ENCODE assay signal across 1 cellular context in genomic region chr3:69051796-69052566, GRCh38.
A peak's percentile ranks its signal among the peaks of the same experiment; 100 is the strongest.
TF ChIP-seq lines count a peak whose summit lies in the region.

TMF1 (minus strand) TSS chr3:69052333; CDS start chr3:69052086, 247 bp downstream.

TF ChIP-seq in HEK293, 187 proteins besides CTCF, POLR2A, EP300 and RAD21 (continued from another document):
- no peak for TF ChIP-seq ZNF19 (tag by site-specific recombination; IDR thresholded peaks at IDR 0.05; ENCODE audit: low read depth)
- TF ChIP-seq PRDM1 (tag by site-specific recombination; IDR thresholded peaks at IDR 0.05) = 0 out of 2 replicates have a peak, but pooled peaks have one; percentile 15
- peak; percentile 9; the same call in 1 of the 2 replicates for TF ChIP-seq SP7 (tag by site-specific recombination; IDR thresholded peaks at IDR 0.05)
- TF ChIP-seq ZNF341 (tag by site-specific recombination; IDR thresholded peaks at IDR 0.05; ENCODE audit: low read depth) = peak; percentile 91
- TF ChIP-seq ZBTB17 (tag by site-specific recombination; IDR thresholded peaks at IDR 0.05) = peak; percentile 96
- peak; percentile 44 for TF ChIP-seq ZSCAN4 (tag by site-specific recombination; IDR thresholded peaks at IDR 0.05)
- no peak for TF ChIP-seq ZNF596 (tag by site-specific recombination; IDR thresholded peaks at IDR 0.05)
- peak; percentile 51 for TF ChIP-seq ZBTB26 (tag by site-specific recombination; optimal IDR thresholded peaks at IDR 0.05)
- TF ChIP-seq BCL6B (tag by site-specific recombination; IDR thresholded peaks at IDR 0.05) = peak; percentile 91
- no peak for TF ChIP-seq KLF7 (tag by site-specific recombination; IDR thresholded peaks at IDR 0.05; ENCODE audit: borderline replicate concordance)
- TF ChIP-seq ZNF629 (tag by site-specific recombination; IDR thresholded peaks at IDR 0.05) = peak; percentile 96
- TF ChIP-seq ZBTB6 (tag by site-specific recombination; IDR thresholded peaks at IDR 0.05) = no peak
- TF ChIP-seq SP2 (tag by site-specific recombination; IDR thresholded peaks at IDR 0.05) = peak; percentile 65
- peak; percentile 89 for TF ChIP-seq ZBTB21 (tag by site-specific recombination; IDR thresholded peaks at IDR 0.05)
- TF ChIP-seq ZNF366 (tag by site-specific recombination; conservative IDR thresholded peaks at IDR 0.05) = 0 out of 2 replicates have a peak, but pooled peaks have one; percentile 11
- peak; percentile 80 for TF ChIP-seq ZNF335 (tag by site-specific recombination; conservative IDR thresholded peaks at IDR 0.05)
- no peak for TF ChIP-seq ZNF704 (tag by site-specific recombination; IDR thresholded peaks at IDR 0.05)
- peak; percentile 37; the same call in 1 of the 2 replicates for TF ChIP-seq GLIS2 (tag by site-specific recombination; IDR thresholded peaks at IDR 0.05)
- no peak for TF ChIP-seq ZNF292 (tag by site-specific recombination; IDR thresholded peaks at IDR 0.05; ENCODE audit: borderline replicate concordance, low read depth)
- no peak for TF ChIP-seq INSM2 (tag by site-specific recombination; IDR thresholded peaks at IDR 0.05)
- 0 out of 2 replicates have a peak, but pooled peaks have one; percentile 23 for TF ChIP-seq ZNF76 (tag by site-specific recombination; IDR thresholded peaks at IDR 0.05; ENCODE audit: borderline replicate concordance, low read depth)
- peak; percentile 58 for TF ChIP-seq ZBTB11 (tag by site-specific recombination; conservative IDR thresholded peaks at IDR 0.05; ENCODE audit: low read depth)
- peak; percentile 95 for TF ChIP-seq ATF2 (tag by site-specific recombination; IDR thresholded peaks at IDR 0.05; ENCODE audit: low read depth)
- no peak for TF ChIP-seq ZNF768 (tag by site-specific recombination; IDR thresholded peaks at IDR 0.05)
- no peak for TF ChIP-seq ZNF239 (tag by site-specific recombination; IDR thresholded peaks at IDR 0.05)
